13 cellular contexts compared by ENCODE assay signal in genomic region chr3:170724599-170724998, GRCh38.
DNase-seq lines count a peak whose midpoint lies in the region; ATAC-seq and TF ChIP-seq lines count a peak whose summit lies in the region.
"Had no signal": no experiment of that assay in that cellular context is flagged by ENCODE, and none has a peak within 500 bp of the region (broad histone marks: within the 10 kb centered on the region; RNA-seq: fewer than 3 reads in every experiment).

No MANE protein-coding gene starts in this region.

- no peaks in the 10 kb centered on the region for H3K9me3 Mint-ChIP-seq in activated T-cell treated with anti-CD3 and anti-CD28 coated beads, Interleukin-2, amount 50 U/mL, for 24 hours
- H3K9me3 Mint-ChIP-seq in CD4-positive, alpha-beta memory T cell, result no peaks in the 10 kb centered on the region
- H3K9me3 Mint-ChIP-seq: stimulated activated naive B cell treated with anti-CD40 and anti-IgM and Interleukin-4, amounts not matched to agents 10 μg/mL and 1 μg/mL and 100 μg/mL, for 72 hours had no signal

- H3K27me3 Mint-ChIP-seq in activated T-cell treated with anti-CD3 and anti-CD28 coated beads, Interleukin-2, amount 50 U/mL, for 24 hours, result peaks cover 13% of the 10 kb centered on the region
- peaks cover under 1 to 2% of the 10 kb centered on the region in 2 donors for H3K27me3 Mint-ChIP-seq in CD4-positive, alpha-beta memory T cell

- H3K4me3 ChIP-seq in fibroblast of lung (replicated peaks in 1 of 4; ENCODE audit: control extremely low read depth in 1 of 4, insufficient read depth in 1 of 4, low read depth in 3 of 4, low read length in 4 of 4), result no peak overlapping the region
- no peak overlapping the region for H3K4me3 ChIP-seq in CD4-positive, alpha-beta memory T cell (ENCODE audit: low read length in 2 of 2)

- POLR2A ChIA-PET in CD4-positive, alpha-beta memory T cell (lab: Charles Lee; ENCODE audit: partially characterized antibody), result no interaction called here

- ATAC-seq in sciatic nerve (peak; percentile 53), HG02610 (IDR thresholded peaks at IDR 0.05; ENCODE audit: unreplicated experiment) (no peak)
- ATAC-seq: stimulated activated naive B cell treated with anti-CD40 and anti-IgM and Interleukin-4, amounts not matched to agents 10 μg/mL and 1 μg/mL and 100 μg/mL, for 72 hours had no signal

- no peaks in the 10 kb centered on the region for H3K36me3 Mint-ChIP-seq in activated T-cell treated with anti-CD3 and anti-CD28 coated beads, Interleukin-2, amount 50 U/mL, for 24 hours (ENCODE audit: low read depth)
- no peaks in the 10 kb centered on the region for H3K36me3 Mint-ChIP-seq in CD4-positive, alpha-beta memory T cell
- H3K36me3 Mint-ChIP-seq: stimulated activated naive B cell treated with anti-CD40 and anti-IgM and Interleukin-4, amounts not matched to agents 10 μg/mL and 1 μg/mL and 100 μg/mL, for 72 hours had no signal

- CTCF ChIA-PET in CD4-positive, alpha-beta memory T cell (lab: Charles Lee; ENCODE audit: partially characterized antibody), result no interaction called here

- H4K20me1 ChIP-seq in fibroblast of lung (ENCODE audit: control insufficient read depth, extremely low read depth, insufficient read depth, low read length), result no peaks in the 10 kb centered on the region

- H3K4me1 ChIP-seq in fibroblast of lung (ENCODE audit: control insufficient read depth, extremely low read depth, insufficient read depth, low read length), result peaks cover 39% of the 10 kb centered on the region
- H3K4me1 ChIP-seq in CD4-positive, alpha-beta memory T cell (ENCODE audit: insufficient read depth, low read length), result no peaks in the 10 kb centered on the region

- DNase-seq in GM04504 (ENCODE audit: low read depth) (peak; percentile 84), OCI-M1 (lab: John Stamatoyannopoulos, UW) (peak; percentile 35), fibroblast of lung (ENCODE audit: low read depth in 2 of 2) (peak; percentile 80 to 94), sciatic nerve (ENCODE audit: low spot score) (no peak)
- DNase-seq in activated T-cell treated with anti-CD3 and anti-CD28 coated beads, Interleukin-2, amount 50 U/mL, for 24 hours, result no peak
- DNase-seq in CD4-positive, alpha-beta memory T cell, result no peak
- DNase-seq in activated CD4-positive, alpha-beta T cell treated with anti-CD3 and anti-CD28 coated beads, Interleukin-2, amount 50 U/mL, for 48 hours, result no peak
- DNase-seq: activated CD4-positive, CD25-positive, alpha-beta regulatory T cell treated with anti-CD3 and anti-CD28 coated beads, Interleukin-2, amount 50 U/mL, for 72 hours; activated gamma-delta T cell; Calu3; stimulated activated naive B cell treated with anti-CD40 and anti-IgM and Interleukin-4, amounts not matched to agents 10 μg/mL and 1 μg/mL and 100 μg/mL, for 72 hours had no signal

- H3K4me3 Mint-ChIP-seq in activated T-cell treated with anti-CD3 and anti-CD28 coated beads, Interleukin-2, amount 50 U/mL, for 24 hours, result no peak overlapping the region
- H3K4me3 Mint-ChIP-seq in CD4-positive, alpha-beta memory T cell, result no peak overlapping the region
- H3K4me3 Mint-ChIP-seq: stimulated activated naive B cell treated with anti-CD40 and anti-IgM and Interleukin-4, amounts not matched to agents 10 μg/mL and 1 μg/mL and 100 μg/mL, for 72 hours had no signal

- H3K27me3 ChIP-seq in fibroblast of lung (ENCODE audit: control insufficient read depth, insufficient read depth, low read length), result no peaks in the 10 kb centered on the region
- no peaks in the 10 kb centered on the region for H3K27me3 ChIP-seq in CD4-positive, alpha-beta memory T cell (ENCODE audit: insufficient read depth, low read length)

- H3K4me1 Mint-ChIP-seq in activated T-cell treated with anti-CD3 and anti-CD28 coated beads, Interleukin-2, amount 50 U/mL, for 24 hours (ENCODE audit: low read depth), result no peaks in the 10 kb centered on the region
- no peaks in the 10 kb centered on the region for H3K4me1 Mint-ChIP-seq in CD4-positive, alpha-beta memory T cell
- H3K4me1 Mint-ChIP-seq: stimulated activated naive B cell treated with anti-CD40 and anti-IgM and Interleukin-4, amounts not matched to agents 10 μg/mL and 1 μg/mL and 100 μg/mL, for 72 hours had no signal

- no peak overlapping the region for H2AFZ ChIP-seq in fibroblast of lung (ENCODE audit: low read length)

- TF ChIP-seq CTCF in fibroblast of lung (conservative IDR thresholded peaks at IDR 0.05 in 1 of 2, IDR thresholded peaks at IDR 0.05 in 1 of 2; ENCODE audit: low read depth in 1 of 2, low read length in 2 of 2), result no peak

- intact Hi-C loops in sciatic nerve (cut with DNase I), result no loop called here
- intact Hi-C loops in CD4-positive, alpha-beta memory T cell (cut with micrococcal nuclease), result no loop called here

- no peaks in the 10 kb centered on the region for H3K9me3 ChIP-seq in fibroblast of lung (ENCODE audit: control insufficient read depth, insufficient read depth, low read depth, low read length)
- H3K9me3 ChIP-seq in CD4-positive, alpha-beta memory T cell (ENCODE audit: control insufficient read depth in 1 of 2, low read length in 2 of 2), result no peaks in the 10 kb centered on the region

- H3K36me3 ChIP-seq in fibroblast of lung (ENCODE audit: control insufficient read depth, insufficient read depth, low read length), result no peaks in the 10 kb centered on the region
- H3K36me3 ChIP-seq in CD4-positive, alpha-beta memory T cell (ENCODE audit: insufficient read depth, low read length), result no peaks in the 10 kb centered on the region

- H3K79me2 ChIP-seq in fibroblast of lung (ENCODE audit: control insufficient read depth, insufficient read depth, low read length), result no peaks in the 10 kb centered on the region

- H3K4me2 ChIP-seq in fibroblast of lung (ENCODE audit: extremely low read depth, insufficient read depth, low read length), result no peak overlapping the region

- H3K27ac Mint-ChIP-seq in activated T-cell treated with anti-CD3 and anti-CD28 coated beads, Interleukin-2, amount 50 U/mL, for 24 hours, result no peak overlapping the region
- H3K27ac Mint-ChIP-seq in CD4-positive, alpha-beta memory T cell, result no peak overlapping the region
- H3K27ac Mint-ChIP-seq: stimulated activated naive B cell treated with anti-CD40 and anti-IgM and Interleukin-4, amounts not matched to agents 10 μg/mL and 1 μg/mL and 100 μg/mL, for 72 hours had no signal

- H3K27ac ChIP-seq in fibroblast of lung (ENCODE audit: insufficient read depth, low read length), result peak overlapping the region; percentile 98
- no peak overlapping the region for H3K27ac ChIP-seq in CD4-positive, alpha-beta memory T cell (ENCODE audit: low read depth, low read length)
- H3K27ac ChIP-seq: RWPE1 had no signal

- no peak overlapping the region for H3K9ac ChIP-seq in fibroblast of lung (ENCODE audit: insufficient read depth, low read length)

Comparison
In these comparisons a context has a peak if more than half of its experiments do, and no peak if none do; other contexts are left out.
1. DNase-seq: peak in GM04504 (single experiment), OCI-M1 (single experiment) and fibroblast of lung (2 of 2); none in sciatic nerve (single experiment), activated T-cell treated with anti-CD3 and anti-CD28 coated beads, Interleukin-2, amount 50 U/mL, for 24 hours (single experiment), CD4-positive, alpha-beta memory T cell (0 of 5) and activated CD4-positive, alpha-beta T cell treated with anti-CD3 and anti-CD28 coated beads, Interleukin-2, amount 50 U/mL, for 48 hours (0 of 2).